Comparison of ENCODE assay signal across 3 cellular contexts in the genomic region with DNA sequence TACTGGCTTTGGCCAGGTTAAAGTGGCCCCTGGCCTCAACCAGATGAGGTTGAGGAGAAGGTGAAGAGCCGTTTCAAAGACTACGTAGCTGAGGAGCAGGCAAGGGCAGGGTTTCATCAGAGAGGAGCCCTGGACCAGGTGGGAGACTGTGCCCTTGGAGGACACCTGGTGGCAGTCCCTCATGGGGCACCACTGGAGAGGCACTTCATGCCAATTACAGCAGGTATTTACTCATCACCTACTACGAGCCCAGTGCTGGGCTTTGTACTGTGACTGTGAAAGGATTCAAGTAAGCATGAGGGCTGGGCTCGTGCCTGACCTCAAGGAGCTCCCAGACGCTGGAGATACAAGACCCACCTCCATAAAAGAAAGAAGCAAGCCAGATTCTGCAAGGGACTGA.
TF ChIP-seq lines count a peak whose summit lies in the region.

No MANE protein-coding gene starts in this region.

TF ChIP-seq in SK-N-SH, 30 proteins besides CTCF, POLR2A, EP300 and RAD21:
- TF ChIP-seq, protein P1, sequence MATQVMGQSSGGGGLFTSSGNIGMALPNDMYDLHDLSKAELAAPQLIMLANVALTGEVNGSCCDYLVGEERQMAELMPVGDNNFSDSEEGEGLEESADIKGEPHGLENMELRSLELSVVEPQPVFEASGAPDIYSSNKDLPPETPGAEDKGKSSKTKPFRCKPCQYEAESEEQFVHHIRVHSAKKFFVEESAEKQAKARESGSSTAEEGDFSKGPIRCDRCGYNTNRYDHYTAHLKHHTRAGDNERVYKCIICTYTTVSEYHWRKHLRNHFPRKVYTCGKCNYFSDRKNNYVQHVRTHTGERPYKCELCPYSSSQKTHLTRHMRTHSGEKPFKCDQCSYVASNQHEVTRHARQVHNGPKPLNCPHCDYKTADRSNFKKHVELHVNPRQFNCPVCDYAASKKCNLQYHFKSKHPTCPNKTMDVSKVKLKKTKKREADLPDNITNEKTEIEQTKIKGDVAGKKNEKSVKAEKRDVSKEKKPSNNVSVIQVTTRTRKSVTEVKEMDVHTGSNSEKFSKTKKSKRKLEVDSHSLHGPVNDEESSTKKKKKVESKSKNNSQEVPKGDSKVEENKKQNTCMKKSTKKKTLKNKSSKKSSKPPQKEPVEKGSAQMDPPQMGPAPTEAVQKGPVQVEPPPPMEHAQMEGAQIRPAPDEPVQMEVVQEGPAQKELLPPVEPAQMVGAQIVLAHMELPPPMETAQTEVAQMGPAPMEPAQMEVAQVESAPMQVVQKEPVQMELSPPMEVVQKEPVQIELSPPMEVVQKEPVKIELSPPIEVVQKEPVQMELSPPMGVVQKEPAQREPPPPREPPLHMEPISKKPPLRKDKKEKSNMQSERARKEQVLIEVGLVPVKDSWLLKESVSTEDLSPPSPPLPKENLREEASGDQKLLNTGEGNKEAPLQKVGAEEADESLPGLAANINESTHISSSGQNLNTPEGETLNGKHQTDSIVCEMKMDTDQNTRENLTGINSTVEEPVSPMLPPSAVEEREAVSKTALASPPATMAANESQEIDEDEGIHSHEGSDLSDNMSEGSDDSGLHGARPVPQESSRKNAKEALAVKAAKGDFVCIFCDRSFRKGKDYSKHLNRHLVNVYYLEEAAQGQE (IDR thresholded peaks at IDR 0.05; ENCODE audit: low read depth, low read length) = no peak
- no peak for TF ChIP-seq MEF2A (IDR thresholded peaks at IDR 0.05; ENCODE audit: borderline replicate concordance, low read depth)
- TF ChIP-seq SMC3 (IDR thresholded peaks at IDR 0.05; ENCODE audit: low read depth, low read length) = 0 out of 2 replicates have a peak, but pooled peaks have one; percentile 20

TF ChIP-seq in SK-N-SH treated with all-trans-retinoic acid at 6 μM for 48 hours, 23 proteins besides CTCF, POLR2A, EP300 and RAD21:
- no peak for TF ChIP-seq RARB (CRISPR knock-in tag; IDR thresholded peaks at IDR 0.05)
- TF ChIP-seq ISL1 (CRISPR knock-in tag; IDR thresholded peaks at IDR 0.05) = no peak
- no peak for TF ChIP-seq TSHZ2 (CRISPR knock-in tag; IDR thresholded peaks at IDR 0.05)
- no peak for TF ChIP-seq ESRRG (CRISPR knock-in tag; IDR thresholded peaks at IDR 0.05)
- no peak for TF ChIP-seq CSRNP3 (CRISPR knock-in tag; IDR thresholded peaks at IDR 0.05)
- TF ChIP-seq PPARA (CRISPR knock-in tag; IDR thresholded peaks at IDR 0.05; ENCODE audit: borderline replicate concordance) = no peak
- TF ChIP-seq PATZ1 (CRISPR knock-in tag; IDR thresholded peaks at IDR 0.05; ENCODE audit: borderline replicate concordance) = no peak
- TF ChIP-seq GLIS3 (CRISPR knock-in tag; IDR thresholded peaks at IDR 0.05) = no peak
- TF ChIP-seq CREB5 (CRISPR knock-in tag; IDR thresholded peaks at IDR 0.05; ENCODE audit: low read depth) = no peak
- TF ChIP-seq BACH2 (CRISPR knock-in tag; IDR thresholded peaks at IDR 0.05; ENCODE audit: borderline replicate concordance) = no peak
- no peak for TF ChIP-seq ZNF565 (CRISPR knock-in tag; conservative IDR thresholded peaks at IDR 0.05; ENCODE audit: low read depth)

TF ChIP-seq in H1, 55 proteins besides CTCF, POLR2A, EP300 and RAD21:
- TF ChIP-seq SIX5 (IDR thresholded peaks at IDR 0.05; ENCODE audit: low read depth, low read length) = no peak
- no peak for TF ChIP-seq CTBP2 (IDR thresholded peaks at IDR 0.05; ENCODE audit: borderline replicate concordance, insufficient read depth, insufficient read length, low read length)
- no peak for TF ChIP-seq ASH2L (IDR thresholded peaks at IDR 0.05; ENCODE audit: low read length)
- no peak for TF ChIP-seq KDM1A (IDR thresholded peaks at IDR 0.05; ENCODE audit: borderline replicate concordance, low read length)
- no peak for TF ChIP-seq ATF3 (IDR thresholded peaks at IDR 0.05; ENCODE audit: insufficient read depth, low read depth, low read length)
- TF ChIP-seq E2F6 (IDR thresholded peaks at IDR 0.05) = no peak
